In the genomic region with DNA sequence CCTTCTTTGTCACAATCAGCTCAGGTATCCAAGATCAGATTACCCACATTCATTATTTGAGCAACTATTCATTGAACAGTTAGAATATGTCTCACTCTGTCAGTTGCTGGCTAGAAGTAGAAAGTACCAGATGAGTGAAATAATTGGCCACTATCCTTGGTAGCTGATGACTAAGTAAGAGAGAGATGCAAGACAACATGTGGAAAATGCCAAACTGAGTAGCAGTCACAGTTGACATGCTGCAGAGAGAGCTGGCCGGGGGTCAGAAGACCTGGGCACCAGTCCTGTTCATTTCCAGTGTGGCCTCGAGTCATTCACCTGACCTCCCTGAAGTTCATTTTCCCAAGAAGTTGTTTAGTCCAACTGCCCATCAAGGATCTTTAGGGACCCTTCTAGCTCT, we compare ENCODE assay signal across 17 cellular contexts. TPM values are rescaled to one million over a fixed set of nuclear protein-coding genes. Genes with fewer than 3 reads are reported as not detected.
DNase-seq lines count a peak whose midpoint lies in the region; ATAC-seq and TF ChIP-seq lines count a peak whose summit lies in the region.
"Had no signal": no experiment of that assay in that cellular context is flagged by ENCODE, and none has a peak within 500 bp of the region (broad histone marks: within the 10 kb centered on the region; RNA-seq: fewer than 3 reads in every experiment).

No MANE protein-coding gene starts in this region.

- H3K9me3 ChIP-seq in IMR-90 (ENCODE audit: control insufficient read depth, insufficient read depth, low read length) (no peaks in the 10 kb centered on the region), prostate gland (no peaks in the 10 kb centered on the region)
- H3K9me3 ChIP-seq: colonic mucosa, lower lobe of right lung, stomach had no signal

- H4K20me1 ChIP-seq in IMR-90 (ENCODE audit: insufficient read depth, low read length) = no peaks in the 10 kb centered on the region

- ATAC-seq in IMR-90 (ENCODE audit: low read depth) (no peak), WTC11 (no peak)
- no peak for ATAC-seq in activated CD8-positive, alpha-beta T cell treated with anti-CD3 and anti-CD28 coated beads for 36 hours
- ATAC-seq: lower lobe of right lung had no signal

- dilution Hi-C loops in IMR-90 (cut with HindIII; ENCODE audit: low sequenced_read_pairs, unreplicated experiment) = no loop called here

- H2AFZ ChIP-seq in IMR-90 (replicated peaks; ENCODE audit: low read length, poor library complexity) = no peak overlapping the region

- H3K23ac ChIP-seq in IMR-90 (ENCODE audit: low read depth, low read length) = no peak overlapping the region

- no TSS peak for BruUV-seq in IMR-90 (replicated peaks; lab: Mats Ljungman, UMichigan)

- H3K14ac ChIP-seq in IMR-90 (replicated peaks; ENCODE audit: low read depth, low read length) = no peak overlapping the region

- in situ Hi-C loops in IMR-90 (cut with MboI; ENCODE audit: low sequenced_read_pairs) = no loop called here

- no peak overlapping the region for H4K8ac ChIP-seq in IMR-90 (ENCODE audit: low read depth in 2 of 2, low read length in 2 of 2)

- H3K27ac ChIP-seq in IMR-90 (ENCODE audit: insufficient read depth, low read length) (no peak overlapping the region), prostate gland (no peak overlapping the region)
- H3K27ac ChIP-seq: colonic mucosa, lower lobe of right lung, stomach had no signal

- H3K9me3 Mint-ChIP-seq in activated CD8-positive, alpha-beta T cell treated with anti-CD3 and anti-CD28 coated beads for 36 hours = no peaks in the 10 kb centered on the region
- H3K9me3 Mint-ChIP-seq in WTC11 = no peaks in the 10 kb centered on the region

- CTCF ChIA-PET in IMR-90 (lab: Yijun Ruan, JAX) = no interaction called here
- CTCF ChIA-PET in activated CD8-positive, alpha-beta T cell treated with anti-CD3 and anti-CD28 coated beads for 36 hours (lab: Charles Lee) = interaction anchor here (1.6 kb wide), 1 partner anchor 62 kb away, joined by 4 read pairs; no protein-coding TSS in a partner anchor
- CTCF ChIA-PET in WTC11 (lab: Charles Lee) = interaction anchor here (1.3 to 1.4 kb wide), 2 partner anchors 56 to 162 kb away, joined by 4 to 5 read pairs; no protein-coding TSS in a partner anchor

- H3K27ac Mint-ChIP-seq in activated CD8-positive, alpha-beta T cell treated with anti-CD3 and anti-CD28 coated beads for 36 hours = no peak overlapping the region
- H3K27ac Mint-ChIP-seq in WTC11 = no peak overlapping the region

- intact Hi-C loops in IMR-90 (cut with micrococcal nuclease) = no loop called here
- intact Hi-C loops in activated CD8-positive, alpha-beta T cell treated with anti-CD3 and anti-CD28 coated beads for 36 hours (cut with micrococcal nuclease) = no loop called here
- intact Hi-C loops in prostate gland (cut with DNase I) = no loop called here

- no peak overlapping the region for H3K56ac ChIP-seq in IMR-90 (ENCODE audit: extremely low read depth, insufficient read depth, low read length)

- H3K4me3 Mint-ChIP-seq in activated CD8-positive, alpha-beta T cell treated with anti-CD3 and anti-CD28 coated beads for 36 hours = no peak overlapping the region
- H3K4me3 Mint-ChIP-seq in WTC11 = no peak overlapping the region

- peaks cover 5% of the 10 kb centered on the region for H3K4me1 Mint-ChIP-seq in activated CD8-positive, alpha-beta T cell treated with anti-CD3 and anti-CD28 coated beads for 36 hours (ENCODE audit: low read depth)
- H3K4me1 Mint-ChIP-seq in WTC11 = peaks cover 21% of the 10 kb centered on the region

- no peaks in the 10 kb centered on the region for H3K36me3 Mint-ChIP-seq in activated CD8-positive, alpha-beta T cell treated with anti-CD3 and anti-CD28 coated beads for 36 hours (ENCODE audit: low read depth)
- no peaks in the 10 kb centered on the region for H3K36me3 Mint-ChIP-seq in WTC11

- H3K27me3 Mint-ChIP-seq in activated CD8-positive, alpha-beta T cell treated with anti-CD3 and anti-CD28 coated beads for 36 hours = no peaks in the 10 kb centered on the region
- peaks cover 2% of the 10 kb centered on the region; the same call in 1 of the 2 replicates for H3K27me3 Mint-ChIP-seq in WTC11 (ENCODE audit: low read depth)

- TF ChIP-seq CTCF in IMR-90 (conservative IDR thresholded peaks at IDR 0.05; ENCODE audit: low read depth, low read length) (no peak), epithelial cell of proximal tubule (conservative IDR thresholded peaks at IDR 0.05; ENCODE audit: low read depth, low read length) (no peak), WTC11 (IDR thresholded peaks at IDR 0.05) (no peak), prostate gland (IDR thresholded peaks at IDR 0.05) (no peak)
- TF ChIP-seq CTCF in activated CD8-positive, alpha-beta T cell treated with anti-CD3 and anti-CD28 coated beads for 36 hours (IDR thresholded peaks at IDR 0.05) = no peak

- H2AK5ac ChIP-seq in IMR-90 (ENCODE audit: low read depth, low read length) = no peak overlapping the region

- no peak overlapping the region for H3K4me2 ChIP-seq in IMR-90 (ENCODE audit: low read depth, low read length)

- 29% methylated on average over 1 of the region's 2 CpGs; no CpG with 5 or more reads in 1 of the 2 experiments for WGBS in IMR-90 (ENCODE audit: extremely low coverage in 2 of 2, insufficient read length in 1 of 2), 2 experiments
- WGBS in prostate gland = 52% methylated on average over 2 of the region's 2 CpGs

- H3K9me1 ChIP-seq in IMR-90 (ENCODE audit: insufficient read depth, low read length) = no peaks in the 10 kb centered on the region

- H2BK120ac ChIP-seq in IMR-90 (ENCODE audit: low read depth, low read length) = no peak overlapping the region

- POLR2A ChIA-PET in IMR-90 (lab: Charles Lee; ENCODE audit: unreplicated experiment) = no interaction called here
- POLR2A ChIA-PET in activated CD8-positive, alpha-beta T cell treated with anti-CD3 and anti-CD28 coated beads for 36 hours (lab: Charles Lee) = no interaction called here
- POLR2A ChIA-PET in WTC11 (lab: Charles Lee) = no interaction called here

- DNase-seq in AG20443 (ENCODE audit: low spot score) (peak; percentile 41), IMR-90 (peak; percentile 4), epithelial cell of proximal tubule (ENCODE audit: low read depth) (peak; percentile 46), kidney glomerular epithelial cell (lab: John Stamatoyannopoulos, UW) (peak; percentile 5), WTC11 (ENCODE audit: low spot score) (no peak), iPS-NIHi11 (ENCODE audit: low spot score) (no peak), prostate gland (ENCODE audit: low spot score) (no peak)
- no peak for DNase-seq in activated CD8-positive, alpha-beta T cell treated with anti-CD3 and anti-CD28 coated beads for 36 hours
- DNase-seq: activated CD8-positive, alpha-beta memory T cell treated with anti-CD3 and anti-CD28 coated beads, Interleukin-2, amount 50 U/mL, for 48 hours; colonic mucosa; COR-L47; lower lobe of right lung; NCI-H1105 treated with DMSO at 0.1 percent for 48 hours; NCI-H774; stimulated activated CD4-positive, alpha-beta T cell treated with anti-CD3 and anti-CD28 coated beads, Interleukin-1b, Interleukin-23, amount 100 ng/mL, for 48 hours; stomach had no signal

- H2AK9ac ChIP-seq in IMR-90 (replicated peaks; ENCODE audit: low read depth, low read length, poor library complexity) = no peak overlapping the region

- H2BK15ac ChIP-seq in IMR-90 (ENCODE audit: low read depth, low read length) = no peak overlapping the region

- H2BK5ac ChIP-seq in IMR-90 (ENCODE audit: low read depth, low read length, poor library complexity, severe bottlenecking) = no peak overlapping the region

- H3K4ac ChIP-seq in IMR-90 (ENCODE audit: low read depth, low read length) = no peak overlapping the region

- TF ChIP-seq RAD21 in IMR-90 (IDR thresholded peaks at IDR 0.05; ENCODE audit: low read length) = no peak

- no peaks in the 10 kb centered on the region for H3K79me1 ChIP-seq in IMR-90 (ENCODE audit: low read depth in 1 of 2, low read length in 2 of 2)

- H3K9ac ChIP-seq in IMR-90 (ENCODE audit: low read depth, low read length) = no peak overlapping the region

- no peak overlapping the region for H2BK20ac ChIP-seq in IMR-90 (ENCODE audit: low read depth, low read length)

- no peak overlapping the region for H4K91ac ChIP-seq in IMR-90 (ENCODE audit: insufficient read depth, low read depth, low read length)

- no peaks in the 10 kb centered on the region for H3K4me1 ChIP-seq in IMR-90 (ENCODE audit: control insufficient read depth, insufficient read depth, low read length)
- no peaks in the 10 kb centered on the region for H3K4me1 ChIP-seq in prostate gland (replicated peaks)
- H3K4me1 ChIP-seq: colonic mucosa, lower lobe of right lung, stomach had no signal

- H3K18ac ChIP-seq in IMR-90 (ENCODE audit: low read depth, low read length) = no peak overlapping the region

- H3K4me3 ChIP-seq in IMR-90 (ENCODE audit: insufficient read depth, low read depth, low read length) = no peak overlapping the region
- H3K4me3 ChIP-seq in epithelial cell of proximal tubule (ENCODE audit: low read depth, low read length) = no peak overlapping the region
- no peak overlapping the region for H3K4me3 ChIP-seq in prostate gland
- H3K4me3 ChIP-seq: colonic mucosa, lower lobe of right lung, stomach had no signal

- no peaks in the 10 kb centered on the region for H3K36me3 ChIP-seq in IMR-90 (ENCODE audit: control insufficient read depth, insufficient read depth, low read length)
- H3K36me3 ChIP-seq in prostate gland = no peaks in the 10 kb centered on the region
- H3K36me3 ChIP-seq: colonic mucosa, lower lobe of right lung, stomach had no signal

- H3K27me3 ChIP-seq in IMR-90 (ENCODE audit: control insufficient read depth, insufficient read depth, low read length) (no peaks in the 10 kb centered on the region), prostate gland (replicated peaks; ENCODE audit: insufficient read depth) (no peaks in the 10 kb centered on the region)
- H3K27me3 ChIP-seq: colonic mucosa had no signal

- H4K5ac ChIP-seq in IMR-90 (ENCODE audit: low read depth, low read length) = no peak overlapping the region

- TF ChIP-seq POLR2A in IMR-90 (IDR thresholded peaks at IDR 0.05; ENCODE audit: low read depth, low read length) = no peak
- no peak for TF ChIP-seq POLR2A in prostate gland (IDR thresholded peaks at IDR 0.05)

RNA-seq across cellular contexts. Expression of a gene that starts 22.5 kb away (rescaled TPM):
- total RNA-seq in IMR-90 (2012; rRNA removed) = not detected in 2 replicates
- not detected in 2 replicates for polyA plus RNA-seq in IMR-90 (2012; rRNA removed)
- not detected in 2 replicates for polyA plus RNA-seq in IMR-90 (2012; cell fraction: cytosol; rRNA removed)
- not detected in 2 replicates for polyA plus RNA-seq in IMR-90 (2012; cell fraction: nucleus; rRNA removed; ENCODE audit: low replicate concordance)
- total RNA-seq in epithelial cell of proximal tubule = not detected in 2 replicates
- under 1 TPM; 0.27 to 0.32 TPM for total RNA-seq in activated CD8-positive, alpha-beta T cell treated with anti-CD3 and anti-CD28 coated beads for 36 hours
- not detected in 3 replicates for total RNA-seq in WTC11 (2021)
- under 1 TPM in 1 of 2 donors, not detected in 1; 0.09 TPM for total RNA-seq in prostate gland
- total RNA-seq: colonic mucosa, lower lobe of right lung, osteoblast, stomach had no signal

RNA-seq across cellular contexts. Expression of a gene that starts 32.4 kb away (rescaled TPM):
- total RNA-seq in IMR-90 (2012; rRNA removed) = not detected in 2 replicates
- polyA plus RNA-seq in IMR-90 (2012; rRNA removed) = not detected in 2 replicates
- polyA plus RNA-seq in IMR-90 (2012; cell fraction: cytosol; rRNA removed) = not detected in 2 replicates
- not detected in 2 replicates for polyA plus RNA-seq in IMR-90 (2012; cell fraction: nucleus; rRNA removed; ENCODE audit: low replicate concordance)
- total RNA-seq in epithelial cell of proximal tubule = 13.3 and 26.6 TPM in 2 replicates
- total RNA-seq in activated CD8-positive, alpha-beta T cell treated with anti-CD3 and anti-CD28 coated beads for 36 hours = not detected
- total RNA-seq in WTC11 (2021) = 1.1 to 1.4 TPM (median 1.4 TPM) in 3 replicates
- 1 to 10 TPM; 1.5 to 6.4 TPM for total RNA-seq in prostate gland
- total RNA-seq: osteoblast had no signal

RNA-seq across cellular contexts. Expression of a gene that starts 43.4 kb away (rescaled TPM):
- total RNA-seq in IMR-90 (2012; rRNA removed) (under 0.01 and 0.18 TPM in 2 replicates), epithelial cell of proximal tubule (under 0.01 TPM in 1 of 2 replicates, not detected in the other), WTC11 (2021) (3.5 to 4.5 TPM (median 4.4 TPM) in 3 replicates), prostate gland (1 to 10 TPM; 3.0 to 5.6 TPM)
- polyA plus RNA-seq in IMR-90 (2012; rRNA removed) = 0.33 and 0.44 TPM in 2 replicates
- polyA plus RNA-seq in IMR-90 (2012; cell fraction: cytosol; rRNA removed) = 0.12 and 0.30 TPM in 2 replicates
- polyA plus RNA-seq in IMR-90 (2012; cell fraction: nucleus; rRNA removed; ENCODE audit: low replicate concordance) = 0.59 and 0.63 TPM in 2 replicates
- total RNA-seq in activated CD8-positive, alpha-beta T cell treated with anti-CD3 and anti-CD28 coated beads for 36 hours = 1 to 10 TPM in 1 of 2 experiments, under 1 TPM in 1; 0.72 to 1.1 TPM

Comparison
In these comparisons a context has a peak if more than half of its experiments do, and no peak if none do; other contexts are left out.
1. DNase-seq: peak in AG20443 (single experiment), IMR-90 (single experiment), epithelial cell of proximal tubule (single experiment) and kidney glomerular epithelial cell (single experiment); none in activated CD8-positive, alpha-beta T cell treated with anti-CD3 and anti-CD28 coated beads for 36 hours (single experiment), WTC11 (single experiment), iPS-NIHi11 (single experiment) and prostate gland (single experiment).